ENCODE assay signal across 24 cellular contexts in genomic region chr14:97706814-97707213, GRCh38.
DNase-seq lines count a peak whose midpoint lies in the region; ATAC-seq, FAIRE-seq and TF ChIP-seq lines count a peak whose summit lies in the region.
"Had no signal": no experiment of that assay in that cellular context is flagged by ENCODE, and none has a peak within 500 bp of the region (broad histone marks: within the 10 kb centered on the region; RNA-seq: fewer than 3 reads in every experiment).

No MANE protein-coding gene starts in this region.

- H3K36me3 ChIP-seq in Loucy (ENCODE audit: insufficient read depth, low read length) (no peaks in the 10 kb centered on the region), small intestine (ENCODE audit: control insufficient read depth in 2 of 2, insufficient read depth in 2 of 2, low read length in 2 of 2) (no peaks in the 10 kb centered on the region), gastroesophageal sphincter (no peaks in the 10 kb centered on the region), neural progenitor cell (no peaks in the 10 kb centered on the region)

- H3K4me1 ChIP-seq in Loucy (ENCODE audit: insufficient read depth, low read length, poor library complexity, severe bottlenecking) (peaks cover 48% of the 10 kb centered on the region), small intestine (ENCODE audit: control insufficient read depth in 2 of 2, insufficient read depth in 1 of 2, low read depth in 1 of 2, low read length in 1 of 2) (no peaks in the 10 kb centered on the region), gastroesophageal sphincter (no peaks in the 10 kb centered on the region), neural progenitor cell (no peaks in the 10 kb centered on the region)
- H3K4me1 ChIP-seq: A549 had no signal

- H3K79me2 ChIP-seq in Loucy (ENCODE audit: insufficient read depth, low read length) (no peaks in the 10 kb centered on the region), neural progenitor cell (ENCODE audit: low read depth) (no peaks in the 10 kb centered on the region)
- H3K79me2 ChIP-seq: hepatocyte had no signal

- CTCF ChIA-PET in activated CD4-positive, alpha-beta T cell treated with anti-CD3 and anti-CD28 coated beads, Interleukin-2, amount 10 ng/mL, durations not matched to agents 7 days and 5 days (lab: Charles Lee): interaction anchor here (1.0 to 1.4 kb wide), 4 partner anchors 9 to 1559 kb away, joined by 3 to 4 read pairs (median 4); no protein-coding TSS in a partner anchor

- peaks cover 21% of the 10 kb centered on the region for H3K9me3 Mint-ChIP-seq in activated CD4-positive, alpha-beta T cell treated with anti-CD3 and anti-CD28 coated beads, Interleukin-2, amount 10 ng/mL, durations not matched to agents 7 days and 5 days
- H3K9me3 Mint-ChIP-seq in activated naive CD4-positive, alpha-beta T cell treated with anti-CD3 and anti-CD28 coated beads, Interleukin-2, amount 50 U/mL, for 72 hours: peaks cover 11 to 18% of the 10 kb centered on the region in 2 donors
- H3K9me3 Mint-ChIP-seq in neural progenitor cell: no peaks in the 10 kb centered on the region
- H3K9me3 Mint-ChIP-seq: type B pancreatic cell had no signal

- 0 out of 2 replicates have a peak, but pooled peaks cover 5% of the 10 kb centered on the region for H3F3A ChIP-seq in Loucy (ENCODE audit: low read depth)
- H3F3A ChIP-seq in neural progenitor cell (ENCODE audit: low read depth): no peaks in the 10 kb centered on the region

- H3K4me3 ChIP-seq in Loucy (ENCODE audit: low read length, poor library complexity, severe bottlenecking) (peak overlapping the region; percentile 55), small intestine (ENCODE audit: low read depth in 1 of 2, low read length in 2 of 2) (no peak overlapping the region), gastroesophageal sphincter (no peak overlapping the region), neural progenitor cell (no peak overlapping the region)
- H3K4me3 ChIP-seq: A549, hepatocyte had no signal

- H3K27ac ChIP-seq in small intestine (ENCODE audit: low read depth in 1 of 2, low read length in 1 of 2) (peak overlapping the region; percentile 8 to 37), gastroesophageal sphincter (no peak overlapping the region), neural progenitor cell (no peak overlapping the region)
- H3K27ac ChIP-seq: A549, hepatocyte, VCaP had no signal

- H2AFZ ChIP-seq in Loucy (ENCODE audit: low read length) (peak overlapping the region; percentile 60), neural progenitor cell (replicated peaks) (no peak overlapping the region)
- H2AFZ ChIP-seq: hepatocyte had no signal

- no peak for TF ChIP-seq EP300 in gastroesophageal sphincter (IDR thresholded peaks at IDR 0.05)

- peak in 1 of 2 donors; percentile 56 for ATAC-seq in activated naive CD4-positive, alpha-beta T cell treated with anti-CD3 and anti-CD28 coated beads, Interleukin-2, amount 50 U/mL, for 72 hours
- no peak for ATAC-seq in gastroesophageal sphincter
- ATAC-seq: A549, HCT116 had no signal

- no peak for TF ChIP-seq POLR2A in gastroesophageal sphincter (IDR thresholded peaks at IDR 0.05)

- H3K9me2 ChIP-seq in Loucy (replicated peaks; ENCODE audit: low read depth, low read length): no peaks in the 10 kb centered on the region

- DNase-seq in activated CD4-positive, alpha-beta T cell treated with anti-CD3 and anti-CD28 coated beads, Interleukin-2, amount 10 ng/mL, durations not matched to agents 7 days and 5 days: no peak
- no peak for DNase-seq in activated CD4-positive, alpha-beta T cell treated with anti-CD3 and anti-CD28 coated beads, Interleukin-2, amount 50 U/mL, for 48 hours
- no peak for DNase-seq in activated naive CD4-positive, alpha-beta T cell treated with anti-CD3 and anti-CD28 coated beads, Interleukin-2, amount 50 U/mL, for 72 hours (ENCODE audit: low spot score in 2 of 2)
- DNase-seq in small intestine: peak; percentile 10
- DNase-seq in NCI-H2227 (lab: John Stamatoyannopoulos, UW; ENCODE audit: unreplicated experiment): no peak
- DNase-seq in neural progenitor cell (ENCODE audit: low spot score): no peak
- DNase-seq: activated CD8-positive, alpha-beta memory T cell treated with anti-CD3 and anti-CD28 coated beads, Interleukin-2, amount 50 U/mL, for 48 hours; amygdala; central memory CD4-positive, alpha-beta T cell; effector CD8-positive, alpha-beta T cell; NCI-H187 treated with DMSO at 0.1 percent for 48 hours; NCI-H446; Right ventricle myocardium superior; stimulated activated CD4-positive, alpha-beta T cell treated with anti-CD3 and anti-CD28 coated beads, Interleukin-15, amount 100 ng/mL, for 24 hours; stimulated activated naive CD4-positive, alpha-beta T cell treated with Interleukin-2 at 50 U/mL for 16 hours had no signal

- H3K27me3 ChIP-seq in Loucy (ENCODE audit: insufficient read depth, low read length, poor library complexity, severe bottlenecking) (no peaks in the 10 kb centered on the region), small intestine (ENCODE audit: control insufficient read depth in 2 of 2, insufficient read depth in 2 of 2, low read length in 2 of 2) (no peaks in the 10 kb centered on the region), gastroesophageal sphincter (peaks cover 15% of the 10 kb centered on the region), neural progenitor cell (no peaks in the 10 kb centered on the region)
- H3K27me3 ChIP-seq: hepatocyte had no signal

- FAIRE-seq in small intestine (lab: Jason Lieb, UNC): no peak
- FAIRE-seq: A549, keratinocyte had no signal

- H3K27me3 Mint-ChIP-seq in activated CD4-positive, alpha-beta T cell treated with anti-CD3 and anti-CD28 coated beads, Interleukin-2, amount 10 ng/mL, durations not matched to agents 7 days and 5 days: no peaks in the 10 kb centered on the region
- H3K27me3 Mint-ChIP-seq in neural progenitor cell (ENCODE audit: insufficient read depth, low read depth): no peaks in the 10 kb centered on the region
- H3K27me3 Mint-ChIP-seq: type B pancreatic cell had no signal

- POLR2A ChIA-PET in activated CD4-positive, alpha-beta T cell treated with anti-CD3 and anti-CD28 coated beads, Interleukin-2, amount 10 ng/mL, durations not matched to agents 7 days and 5 days (lab: Charles Lee): interaction anchor here (0.8 kb wide), 1 partner anchor 270 kb away, joined by 3 read pairs; no protein-coding TSS in a partner anchor

- H3K36me3 Mint-ChIP-seq in activated CD4-positive, alpha-beta T cell treated with anti-CD3 and anti-CD28 coated beads, Interleukin-2, amount 10 ng/mL, durations not matched to agents 7 days and 5 days (ENCODE audit: low read depth): peaks cover 17% of the 10 kb centered on the region
- peaks cover 7 to 29% of the 10 kb centered on the region in 2 donors for H3K36me3 Mint-ChIP-seq in activated naive CD4-positive, alpha-beta T cell treated with anti-CD3 and anti-CD28 coated beads, Interleukin-2, amount 50 U/mL, for 72 hours
- no peaks in the 10 kb centered on the region for H3K36me3 Mint-ChIP-seq in neural progenitor cell
- H3K36me3 Mint-ChIP-seq: CD14-positive monocyte, type B pancreatic cell had no signal

- WGBS in small intestine, 3 donors: 41 to 57% (median 53%) methylated on average over 2 of the region's 2 CpGs
- 52 to 80% methylated on average over 1 to 2 of the region's 2 CpGs for WGBS in gastroesophageal sphincter (ENCODE audit: low coverage in 1 of 2), 2 donors

- peak overlapping the region; percentile 73 for H3K4me2 ChIP-seq in Loucy (ENCODE audit: low read depth, low read length, poor library complexity, severe bottlenecking)
- no peak overlapping the region for H3K4me2 ChIP-seq in neural progenitor cell
- H3K4me2 ChIP-seq: A549, hepatocyte had no signal

- TF ChIP-seq CTCF in Loucy (conservative IDR thresholded peaks at IDR 0.05; ENCODE audit: low read length) (no peak), gastroesophageal sphincter (IDR thresholded peaks at IDR 0.05) (no peak), neural progenitor cell (IDR thresholded peaks at IDR 0.05) (no peak)

- peak overlapping the region; percentile 93 for H3K27ac Mint-ChIP-seq in activated CD4-positive, alpha-beta T cell treated with anti-CD3 and anti-CD28 coated beads, Interleukin-2, amount 10 ng/mL, durations not matched to agents 7 days and 5 days
- peak overlapping the region; percentile 50 to 79 for H3K27ac Mint-ChIP-seq in activated naive CD4-positive, alpha-beta T cell treated with anti-CD3 and anti-CD28 coated beads, Interleukin-2, amount 50 U/mL, for 72 hours
- no peak overlapping the region for H3K27ac Mint-ChIP-seq in neural progenitor cell
- H3K27ac Mint-ChIP-seq: type B pancreatic cell had no signal

- H4K20me1 ChIP-seq in Loucy (ENCODE audit: insufficient read depth, low read length, poor library complexity, severe bottlenecking) (no peaks in the 10 kb centered on the region), neural progenitor cell (ENCODE audit: low read depth) (no peaks in the 10 kb centered on the region)

- H3K9ac ChIP-seq in Loucy (ENCODE audit: low read depth, low read length, poor library complexity, severe bottlenecking): peak overlapping the region; percentile 25
- H3K9ac ChIP-seq in neural progenitor cell: no peak overlapping the region

- H3K4me1 Mint-ChIP-seq in activated CD4-positive, alpha-beta T cell treated with anti-CD3 and anti-CD28 coated beads, Interleukin-2, amount 10 ng/mL, durations not matched to agents 7 days and 5 days: peaks cover 92% of the 10 kb centered on the region
- H3K4me1 Mint-ChIP-seq in neural progenitor cell: no peaks in the 10 kb centered on the region

- H3K9me3 ChIP-seq in Loucy (ENCODE audit: insufficient read depth, low read depth, low read length): no peaks in the 10 kb centered on the region
- no peaks in the 10 kb centered on the region for H3K9me3 ChIP-seq in small intestine (ENCODE audit: control insufficient read depth, low read depth)
- no peaks in the 10 kb centered on the region for H3K9me3 ChIP-seq in gastroesophageal sphincter
- H3K9me3 ChIP-seq in neural progenitor cell (ENCODE audit: low read depth): no peaks in the 10 kb centered on the region
- H3K9me3 ChIP-seq: A549 had no signal

- peak overlapping the region; percentile 29 for H3K4me3 Mint-ChIP-seq in activated CD4-positive, alpha-beta T cell treated with anti-CD3 and anti-CD28 coated beads, Interleukin-2, amount 10 ng/mL, durations not matched to agents 7 days and 5 days
- no peak overlapping the region for H3K4me3 Mint-ChIP-seq in neural progenitor cell
- H3K4me3 Mint-ChIP-seq: type B pancreatic cell had no signal

Comparison
In these comparisons a context has a peak if more than half of its experiments do, and no peak if none do; other contexts are left out.
1. H3K27ac ChIP-seq: peak in small intestine (2 of 2); none in gastroesophageal sphincter (0 of 4) and neural progenitor cell (single experiment).